ENCODE assay signal across 15 cellular contexts in genomic region chr9:112894031-112894430, GRCh38. TPM values are rescaled to one million over a fixed set of nuclear protein-coding genes. Genes with fewer than 3 reads are reported as not detected.
A peak's percentile ranks its signal among the peaks of the same experiment; 100 is the strongest.
DNase-seq lines count a peak whose midpoint lies in the region; ATAC-seq and TF ChIP-seq lines count a peak whose summit lies in the region.
"Had no signal": no experiment of that assay in that cellular context is flagged by ENCODE, and none has a peak within 500 bp of the region (broad histone marks: within the 10 kb centered on the region; RNA-seq: fewer than 3 reads in every experiment).

No MANE protein-coding gene starts in this region.

- H3K27me3 ChIP-seq in foreskin keratinocyte = peaks cover 46% of the 10 kb centered on the region
- H3K27me3 ChIP-seq in upper lobe of right lung = peaks cover 12% of the 10 kb centered on the region

- ATAC-seq in foreskin keratinocyte = peak; percentile 70
- no peak for ATAC-seq in upper lobe of right lung
- ATAC-seq in HG03097 (IDR thresholded peaks at IDR 0.05; ENCODE audit: low FRiP score, unreplicated experiment) = no peak

- no peaks in the 10 kb centered on the region for H3K4me1 Mint-ChIP-seq in endothelial cell (ENCODE audit: unreplicated experiment)

- H3K36me3 ChIP-seq in upper lobe of right lung = no peaks in the 10 kb centered on the region
- H3K36me3 ChIP-seq: thoracic aorta had no signal

- DNase-seq in LHCN-M2 (ENCODE audit: low read depth) = peak; percentile 45
- DNase-seq in RWPE1 (ENCODE audit: low spot score) = peak; percentile 38
- peak; percentile 60 to 76 for DNase-seq in foreskin keratinocyte
- no peak for DNase-seq in upper lobe of right lung
- DNase-seq in stimulated activated CD4-positive, alpha-beta T cell treated with anti-CD3 and anti-CD28 coated beads, Interleukin-4, amount 100 ng/mL, for 24 hours = no peak
- no peak for DNase-seq in endothelial cell (ENCODE audit: low spot score)
- DNase-seq: activated naive CD4-positive, alpha-beta T cell treated with anti-CD3 and anti-CD28 coated beads, Interleukin-2, amount 10 ng/mL, durations not matched to agents 7 days and 5 days; C1 segment of cervical spinal cord; DMS153; NCI-H2029; NCI-H524; small intestine had no signal

- H3K27me3 Mint-ChIP-seq in endothelial cell (ENCODE audit: unreplicated experiment) = peaks cover 10% of the 10 kb centered on the region

- POLR2A ChIA-PET in RWPE1 (lab: Yijun Ruan, JAX; ENCODE audit: low non-redundant PET) = no interaction called here

- no peaks in the 10 kb centered on the region for H3K36me3 Mint-ChIP-seq in endothelial cell (ENCODE audit: low read depth, unreplicated experiment)
- H3K36me3 Mint-ChIP-seq: activated naive CD4-positive, alpha-beta T cell treated with anti-CD3 and anti-CD28 coated beads, Interleukin-2, amount 10 ng/mL, durations not matched to agents 7 days and 5 days had no signal

- H3K27ac Mint-ChIP-seq in endothelial cell (ENCODE audit: unreplicated experiment) = no peak overlapping the region
- H3K27ac Mint-ChIP-seq: activated naive CD4-positive, alpha-beta T cell treated with anti-CD3 and anti-CD28 coated beads, Interleukin-2, amount 10 ng/mL, durations not matched to agents 7 days and 5 days had no signal

- no peaks in the 10 kb centered on the region for H3K4me1 ChIP-seq in foreskin keratinocyte
- peaks cover 23% of the 10 kb centered on the region for H3K4me1 ChIP-seq in upper lobe of right lung

- no peak overlapping the region for H3K4me3 Mint-ChIP-seq in endothelial cell (ENCODE audit: unreplicated experiment)
- H3K4me3 Mint-ChIP-seq: activated naive CD4-positive, alpha-beta T cell treated with anti-CD3 and anti-CD28 coated beads, Interleukin-2, amount 10 ng/mL, durations not matched to agents 7 days and 5 days had no signal

- CTCF ChIA-PET in RWPE1 (lab: Yijun Ruan, JAX) = interaction anchor here (0.6 to 0.8 kb wide), 3 partner anchors 218 to 1961 kb away, joined by 3 to 5 read pairs (median 5); no protein-coding TSS in a partner anchor

- intact Hi-C loops in upper lobe of right lung (cut with DNase I) = loop anchor here (10.0 kb wide), 1 partner anchor 49 kb away; no protein-coding TSS in a partner anchor

- no peaks in the 10 kb centered on the region for H3K9me3 ChIP-seq in upper lobe of right lung
- H3K9me3 ChIP-seq: thoracic aorta had no signal

- H3K4me3 ChIP-seq in upper lobe of right lung = no peak overlapping the region
- H3K4me3 ChIP-seq: thoracic aorta had no signal

- no peaks in the 10 kb centered on the region for H3K9me3 Mint-ChIP-seq in endothelial cell (ENCODE audit: unreplicated experiment)
- H3K9me3 Mint-ChIP-seq: activated naive CD4-positive, alpha-beta T cell treated with anti-CD3 and anti-CD28 coated beads, Interleukin-2, amount 10 ng/mL, durations not matched to agents 7 days and 5 days had no signal

- H3K27ac ChIP-seq in RWPE1 (no peak overlapping the region), foreskin keratinocyte (no peak overlapping the region), upper lobe of right lung (peak overlapping the region; percentile 47)
- H3K27ac ChIP-seq: thoracic aorta had no signal

- TF ChIP-seq CTCF in RWPE1 (conservative IDR thresholded peaks at IDR 0.05; ENCODE audit: low read depth) (no peak), foreskin keratinocyte (conservative IDR thresholded peaks at IDR 0.05) (no peak), upper lobe of right lung (IDR thresholded peaks at IDR 0.05) (no peak), endothelial cell (IDR thresholded peaks at IDR 0.05; ENCODE audit: unreplicated experiment) (no peak)

RNA-seq across cellular contexts. Expression of gene SLC46A2, which starts 3.4 kb away (rescaled TPM):
- total RNA-seq in LHCN-M2 (2014; rRNA removed) (not detected in 2 replicates), foreskin keratinocyte (not detected in 2 replicates), upper lobe of right lung (17.0 TPM), endothelial cell (ENCODE audit: unreplicated experiment) (not detected)
- polyA plus RNA-seq in LHCN-M2 (2012) = not detected
- polyA plus RNA-seq in foreskin keratinocyte = not detected in 2 replicates
- total RNA-seq: fibroblast of lung had no signal
- polyA plus RNA-seq: fibroblast of lung had no signal

Comparison
In these comparisons a context has a peak if more than half of its experiments do, and no peak if none do; other contexts are left out.
1. DNase-seq: peak in LHCN-M2 (single experiment), RWPE1 (single experiment) and foreskin keratinocyte (2 of 2); none in upper lobe of right lung (single experiment), stimulated activated CD4-positive, alpha-beta T cell treated with anti-CD3 and anti-CD28 coated beads, Interleukin-4, amount 100 ng/mL, for 24 hours (single experiment) and endothelial cell (single experiment).
2. RNA of gene SLC46A2, which starts 3.4 kb away (total RNA-seq): 17.0 TPM in upper lobe of right lung (single experiment); not detected in LHCN-M2, not detected in foreskin keratinocyte and not detected in endothelial cell (single experiment); every median in the first group is over 10 times any median in the second.